In the genomic region with DNA sequence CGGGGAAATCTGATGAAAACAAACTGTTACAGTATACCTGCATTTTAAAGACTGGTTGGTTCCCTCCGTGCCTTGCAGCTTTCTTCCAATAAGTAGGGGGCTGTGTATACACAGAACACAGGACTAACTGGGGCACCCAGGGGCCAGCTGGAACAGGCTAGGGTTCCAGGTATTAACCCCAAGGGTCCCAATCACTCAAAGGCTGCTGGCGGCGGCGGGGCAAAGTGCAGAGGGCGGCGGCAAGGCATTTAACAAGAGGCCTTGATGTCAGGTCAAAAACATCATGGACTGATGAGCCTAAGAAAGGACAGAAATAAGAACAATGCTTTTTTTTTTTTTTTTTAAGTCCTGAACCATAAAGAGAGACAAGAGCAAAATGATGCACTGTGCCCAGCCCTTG, we compare ENCODE assay signal across 10 cellular contexts. TPM values are rescaled to one million over a fixed set of nuclear protein-coding genes. Genes with fewer than 3 reads are reported as not detected.
DNase-seq lines count a peak whose midpoint lies in the region; ATAC-seq and TF ChIP-seq lines count a peak whose summit lies in the region.
"Had no signal": no experiment of that assay in that cellular context is flagged by ENCODE, and none has a peak within 500 bp of the region (broad histone marks: within the 10 kb centered on the region; RNA-seq: fewer than 3 reads in every experiment).

No MANE protein-coding gene starts in this region.

- H3K27ac ChIP-seq in GM23248 (no peak overlapping the region), RWPE1 (peak overlapping the region; percentile 96), esophagus squamous epithelium (peak overlapping the region in 3 of 4 donors; percentile 79 to 94 (median 85))

- H3K9ac ChIP-seq in GM23248 (no peak overlapping the region; the same call in 1 of the 2 replicates), skeletal muscle satellite cell (ENCODE audit: low read depth, low read length) (no peak overlapping the region)

- H3K9me3 ChIP-seq in GM23248 (ENCODE audit: low read depth): no peaks in the 10 kb centered on the region
- no peaks in the 10 kb centered on the region for H3K9me3 ChIP-seq in esophagus squamous epithelium
- H3K9me3 ChIP-seq in skeletal muscle satellite cell (replicated peaks; ENCODE audit: low read length): no peaks in the 10 kb centered on the region

- H3K36me3 ChIP-seq in GM23248 (ENCODE audit: low read depth) (no peaks in the 10 kb centered on the region), esophagus squamous epithelium (no peaks in the 10 kb centered on the region), skeletal muscle satellite cell (ENCODE audit: insufficient read depth, low read length) (no peaks in the 10 kb centered on the region)

- H4K20me1 ChIP-seq in GM23248 (ENCODE audit: insufficient read depth): no peaks in the 10 kb centered on the region; the same call in 1 of the 2 replicates

- no peak for TF ChIP-seq POLR2A in esophagus squamous epithelium (IDR thresholded peaks at IDR 0.05)

- peak overlapping the region; percentile 92 for H3K4me2 ChIP-seq in GM23248 (ENCODE audit: unreplicated experiment)
- H3K4me2 ChIP-seq in skeletal muscle satellite cell (ENCODE audit: low read length): peak overlapping the region; percentile 93

- in situ Hi-C loops in GM23248 (cut with MboI): no loop called here

- no peak for ATAC-seq in HG02973 (IDR thresholded peaks at IDR 0.05; ENCODE audit: unreplicated experiment)
- ATAC-seq: activated T-cell treated with anti-CD3 and anti-CD28 coated beads, Interleukin-2, amount 50 U/mL, for 72 hours had no signal

- H3K4me3 ChIP-seq in GM23248: peak overlapping the region; percentile 82
- peak overlapping the region in 3 of 4 donors; percentile 59 to 96 (median 65) for H3K4me3 ChIP-seq in esophagus squamous epithelium
- H3K4me3 ChIP-seq in skeletal muscle satellite cell (ENCODE audit: low read length): peak overlapping the region; percentile 83

- 70 to 77% methylated on average over 7 of the region's 7 CpGs for WGBS in GM23248 (ENCODE audit: low coverage in 1 of 2, low lambda C conversion rate in 2 of 2, missing lambda C conversion rate in 2 of 2), 2 experiments
- 72 to 82% methylated on average over 7 of the region's 7 CpGs for WGBS in esophagus squamous epithelium, 2 donors

- DNase-seq in GM23248 (no peak), RWPE1 (ENCODE audit: low spot score) (no peak), esophagus squamous epithelium (lab: John Stamatoyannopoulos, UW) (no peak), HUDEP-2 (lab: John Stamatoyannopoulos, UW; ENCODE audit: unreplicated experiment in 76 of 76) (no peak), A172 (ENCODE audit: low spot score) (no peak), hepatic stellate cell (ENCODE audit: low spot score) (no peak)
- DNase-seq: activated T-cell treated with anti-CD3 and anti-CD28 coated beads, Interleukin-2, amount 50 U/mL, for 72 hours; NCI-H510A had no signal

- TF ChIP-seq CTCF in RWPE1 (conservative IDR thresholded peaks at IDR 0.05; ENCODE audit: low read depth): no peak
- TF ChIP-seq CTCF in esophagus squamous epithelium (IDR thresholded peaks at IDR 0.05): no peak

- no peaks in the 10 kb centered on the region for H3K9me2 ChIP-seq in GM23248 (ENCODE audit: insufficient read depth)

- POLR2A ChIA-PET in RWPE1 (lab: Yijun Ruan, JAX; ENCODE audit: low non-redundant PET): interaction anchor here (0.6 to 1.4 kb wide), 4 partner anchors 9 to 52 kb away, joined by 3 to 11 read pairs (median 6); no protein-coding TSS in a partner anchor

- peaks cover 67% of the 10 kb centered on the region for H3K79me2 ChIP-seq in GM23248 (ENCODE audit: insufficient read depth)

- H3K27me3 ChIP-seq in GM23248 (replicated peaks; ENCODE audit: insufficient read depth): no peaks in the 10 kb centered on the region
- H3K27me3 ChIP-seq in esophagus squamous epithelium: peaks cover 0 to 21% (median 0%) of the 10 kb centered on the region in 4 donors
- no peaks in the 10 kb centered on the region for H3K27me3 ChIP-seq in skeletal muscle satellite cell (ENCODE audit: control insufficient read depth, insufficient read depth, low read length)

- peaks cover 3% of the 10 kb centered on the region; the same call in 1 of the 2 replicates for H3F3A ChIP-seq in GM23248 (ENCODE audit: insufficient read depth)

- no peak overlapping the region for H2AFZ ChIP-seq in GM23248

- peaks cover 18% of the 10 kb centered on the region; the same call in 1 of the 2 replicates for H3K4me1 ChIP-seq in GM23248 (ENCODE audit: insufficient read depth)
- peaks cover 5 to 59% (median 30%) of the 10 kb centered on the region in 3 donors for H3K4me1 ChIP-seq in esophagus squamous epithelium
- peaks cover 45% of the 10 kb centered on the region for H3K4me1 ChIP-seq in skeletal muscle satellite cell (ENCODE audit: control insufficient read depth, insufficient read depth, low read length)

- CTCF ChIA-PET in RWPE1 (lab: Yijun Ruan, JAX): interaction anchor here (0.6 to 2.6 kb wide), 8 partner anchors 9 to 411 kb away, joined by 3 to 10 read pairs (median 4); no protein-coding TSS in a partner anchor

- intact Hi-C loops in esophagus squamous epithelium (cut with DNase I): no loop called here

RNA-seq across cellular contexts. Expression of a gene that starts 2.5 kb away (rescaled TPM):
- 6.1 and 6.6 TPM in 2 replicates for total RNA-seq in GM23248 (2014; rRNA removed; shearing (Covaris generic))
- polyA plus RNA-seq in GM23248 (2016; fragmentation: Nextera tagmentation; extraction: Ambion mirVana): 11.8 and 12.5 TPM in 2 replicates
- total RNA-seq in esophagus squamous epithelium: 1 to 10 TPM in 3 of 4 donors, under 1 TPM in 1; 0.95 to 4.6 (median 2.6) TPM
- total RNA-seq in skeletal muscle satellite cell (2012; rRNA removed): 0.25 and 3.1 TPM in 2 replicates
- total RNA-seq in A172 (2014; rRNA removed; shearing (Covaris generic)): 10.5 and 12.3 TPM in 2 replicates
